Comparison of ENCODE assay signal across 8 cellular contexts in genomic region chr2:289362-290089, GRCh38. TPM values are rescaled to one million over a fixed set of nuclear protein-coding genes. Genes with fewer than 3 reads are reported as not detected.
DNase-seq lines count a peak whose midpoint lies in the region; ATAC-seq, FAIRE-seq and TF ChIP-seq lines count a peak whose summit lies in the region.

No MANE protein-coding gene starts in this region.

- POLR2A ChIA-PET in AG04449 (lab: Yijun Ruan, JAX): no interaction called here

- peaks cover 27% of the 10 kb centered on the region for H3K4me1 Mint-ChIP-seq in HFFc6 (ENCODE audit: low read depth)
- H3K4me1 Mint-ChIP-seq in stimulated activated naive CD8-positive, alpha-beta T cell treated with anti-CD3 and anti-CD28 coated beads, Interleukin-15, amount 100 ng/mL, for 72 hours: peaks cover 9% of the 10 kb centered on the region

- no peaks in the 10 kb centered on the region for H3K9me3 ChIP-seq in body of pancreas
- H3K9me3 ChIP-seq in keratinocyte (ENCODE audit: control insufficient read depth, low read depth, low read length): no peaks in the 10 kb centered on the region

- H3K27me3 ChIP-seq in body of pancreas (no peaks in the 10 kb centered on the region), keratinocyte (ENCODE audit: control insufficient read depth, extremely low read depth, insufficient read depth, low read length) (peaks cover 22% of the 10 kb centered on the region)

- no peak for TF ChIP-seq CTCF in AG04449 (IDR thresholded peaks at IDR 0.05; ENCODE audit: insufficient read depth, low read length, missing control alignments)
- no peak for TF ChIP-seq CTCF in HFFc6 (IDR thresholded peaks at IDR 0.05)
- TF ChIP-seq CTCF in body of pancreas (IDR thresholded peaks at IDR 0.05): no peak
- no peak for TF ChIP-seq CTCF in keratinocyte (optimal IDR thresholded peaks at IDR 0.05 in 1 of 3, IDR thresholded peaks at IDR 0.05 in 1 of 3, conservative IDR thresholded peaks at IDR 0.05 in 1 of 3; ENCODE audit: extremely low read depth in 1 of 3, insufficient read depth in 2 of 3, low read length in 3 of 3)

- H3K27ac ChIP-seq in body of pancreas (peak overlapping the region; percentile 72 to 92 (median 90)), keratinocyte (ENCODE audit: control insufficient read depth, insufficient read depth, low read length) (no peak overlapping the region)

- dilution Hi-C loops in keratinocyte (cut with MboI; ENCODE audit: extremely low pct_ligation_motif_present, low sequenced_read_pairs): no loop called here

- H3K36me3 Mint-ChIP-seq in HFFc6 (ENCODE audit: low read depth): no peaks in the 10 kb centered on the region

- H3K4me3 ChIP-seq in AG04449 (ENCODE audit: low read depth, low read length): peak overlapping the region; percentile 54
- H3K4me3 ChIP-seq in body of pancreas: peak overlapping the region; percentile 11 to 46
- H3K4me3 ChIP-seq in keratinocyte (ENCODE audit: control insufficient read depth in 2 of 3, extremely low read depth in 1 of 3, insufficient read depth in 2 of 3, low read depth in 1 of 3, low read length in 3 of 3): peak overlapping the region; percentile 53 to 74 (median 72)

- TF ChIP-seq POLR2A in body of pancreas (IDR thresholded peaks at IDR 0.05): peak in 2 of 3 donors; percentile 52 to 62

- intact Hi-C loops in body of pancreas (cut with DNase I): loop anchor here (5.0 kb wide), 1 partner anchor 117 kb away; no protein-coding TSS in a partner anchor

- WGBS in body of pancreas, 2 donors: 1% methylated on average over 32 to 60 of the region's 60 CpGs

- peak overlapping the region; percentile 77 for H2AFZ ChIP-seq in keratinocyte (ENCODE audit: control insufficient read depth, low read length)

- CTCF ChIA-PET in AG04449 (lab: Yijun Ruan, JAX): interaction anchor here (0.8 to 9.3 kb wide), 25 partner anchors 8 to 1256 kb away, joined by 3 to 99 read pairs (median 4); no protein-coding TSS in a partner anchor

- H3K79me2 ChIP-seq in keratinocyte (ENCODE audit: control insufficient read depth, insufficient read depth, low read length): no peaks in the 10 kb centered on the region

- ATAC-seq in body of pancreas (peak; percentile 47), HG03460 (IDR thresholded peaks at IDR 0.05; ENCODE audit: unreplicated experiment) (no peak)
- ATAC-seq in stimulated activated naive CD8-positive, alpha-beta T cell treated with anti-CD3 and anti-CD28 coated beads, Interleukin-15, amount 100 ng/mL, for 72 hours: peak; percentile 19

- H3K4me2 ChIP-seq in keratinocyte (ENCODE audit: control insufficient read depth, extremely low read depth, insufficient read depth, low read depth, low read length): peak overlapping the region; percentile 94

- H3K9me1 ChIP-seq in keratinocyte (ENCODE audit: control insufficient read depth, extremely low read depth, insufficient read depth, low read length): no peaks in the 10 kb centered on the region

- H3K36me3 ChIP-seq in body of pancreas (replicated peaks in 1 of 2; ENCODE audit: insufficient read depth in 1 of 2, low read depth in 2 of 2) (no peaks in the 10 kb centered on the region), keratinocyte (ENCODE audit: control insufficient read depth in 2 of 2, extremely low read depth in 1 of 2, insufficient read depth in 2 of 2, low read length in 2 of 2) (no peaks in the 10 kb centered on the region)

- H3K9me3 Mint-ChIP-seq in HFFc6: no peaks in the 10 kb centered on the region
- H3K9me3 Mint-ChIP-seq in stimulated activated naive CD8-positive, alpha-beta T cell treated with anti-CD3 and anti-CD28 coated beads, Interleukin-15, amount 100 ng/mL, for 72 hours: no peaks in the 10 kb centered on the region

- H3K27ac Mint-ChIP-seq in HFFc6: no peak overlapping the region
- H3K27ac Mint-ChIP-seq in stimulated activated naive CD8-positive, alpha-beta T cell treated with anti-CD3 and anti-CD28 coated beads, Interleukin-15, amount 100 ng/mL, for 72 hours: no peak overlapping the region

- DNase-seq in AG04449 (ENCODE audit: low read depth, low spot score): no peak
- no peak for DNase-seq in HFFc6
- peak; percentile 69 to 71 (median 70) for DNase-seq in body of pancreas
- DNase-seq in keratinocyte (ENCODE audit: low read depth, low spot score): no peak
- peak in 1 of 2 donors; percentile 7 for DNase-seq in stimulated activated naive CD8-positive, alpha-beta T cell treated with anti-CD3 and anti-CD28 coated beads, Interleukin-15, amount 100 ng/mL, for 72 hours
- no peak for DNase-seq in stimulated activated CD4-positive, alpha-beta T cell treated with anti-CD3 and anti-CD28 coated beads, Interleukin-2, amount 100 ng/mL, for 24 hours
- no peak for DNase-seq in stimulated activated CD4-positive, alpha-beta T cell treated with anti-CD3 and anti-CD28 coated beads, Interleukin-2, amount 100 ng/mL, for 48 hours

- peaks cover 10% of the 10 kb centered on the region for H3K27me3 Mint-ChIP-seq in HFFc6 (ENCODE audit: insufficient read depth)
- peaks cover 40% of the 10 kb centered on the region for H3K27me3 Mint-ChIP-seq in stimulated activated naive CD8-positive, alpha-beta T cell treated with anti-CD3 and anti-CD28 coated beads, Interleukin-15, amount 100 ng/mL, for 72 hours

- H3K4me1 ChIP-seq in body of pancreas: peaks cover 23% of the 10 kb centered on the region
- H3K4me1 ChIP-seq in keratinocyte (ENCODE audit: control insufficient read depth, extremely low read depth, insufficient read depth, low read length): peaks cover 5% of the 10 kb centered on the region

- H3K4me3 Mint-ChIP-seq in HFFc6: peak overlapping the region; percentile 88
- H3K4me3 Mint-ChIP-seq in stimulated activated naive CD8-positive, alpha-beta T cell treated with anti-CD3 and anti-CD28 coated beads, Interleukin-15, amount 100 ng/mL, for 72 hours: peak overlapping the region; percentile 69

- peak overlapping the region; percentile 37 for H3K9ac ChIP-seq in keratinocyte (ENCODE audit: control insufficient read depth, extremely low read depth, insufficient read depth, low read length)

- H4K20me1 ChIP-seq in keratinocyte (ENCODE audit: control insufficient read depth, extremely low read depth, insufficient read depth, low read length): no peaks in the 10 kb centered on the region

- FAIRE-seq in keratinocyte (lab: Jason Lieb, UNC): no peak

RNA-seq across cellular contexts. Expression of gene ALKAL2, which starts 1.6 kb away (rescaled TPM):
- not detected for total RNA-seq in HFFc6 (2021; fragmentation: NEBNext Ultra II Directional; extraction: Animal tissue kit (Norgen Biotek cat#: 25700))
- total RNA-seq in body of pancreas: 100 to 1,000 TPM in 1 of 2 donors, 10 to 100 TPM in 1; 56.6 to 104 TPM
- polyA plus RNA-seq in keratinocyte: not detected in 3 replicates
- polyA plus RNA-seq in keratinocyte (2011; ENCODE audit: low read depth): not detected
- polyA plus RNA-seq in keratinocyte (2011; cell fraction: cytosol; rRNA removed): not detected in 2 replicates
- not detected in 2 replicates for polyA plus RNA-seq in keratinocyte (2011; cell fraction: nucleus; rRNA removed)
- polyA plus RNA-seq in keratinocyte (2012; ENCODE audit: low replicate concordance): not detected in 2 replicates
- polyA minus RNA-seq in keratinocyte: not detected in 3 replicates
- polyA minus RNA-seq in keratinocyte (2011; cell fraction: cytosol; rRNA and poly(A)+ RNA removed): not detected
- not detected in 2 replicates for polyA minus RNA-seq in keratinocyte (2011; cell fraction: nucleus; rRNA and poly(A)+ RNA removed)

RNA-seq across cellular contexts. Expression of gene ACP1, which starts 24.8 kb away (rescaled TPM):
- 10 to 100 TPM; 83.4 to 95.3 (median 89.2) TPM for total RNA-seq in HFFc6 (2021; fragmentation: NEBNext Ultra II Directional; extraction: Animal tissue kit (Norgen Biotek cat#: 25700))
- 10 to 100 TPM; 62.0 to 74.2 TPM for total RNA-seq in body of pancreas
- 100.0 to 123 TPM (median 104 TPM) in 3 replicates for polyA plus RNA-seq in keratinocyte
- 205 TPM for polyA plus RNA-seq in keratinocyte (2011; ENCODE audit: low read depth)
- 102 and 123 TPM in 2 replicates for polyA plus RNA-seq in keratinocyte (2011; cell fraction: cytosol; rRNA removed)
- polyA plus RNA-seq in keratinocyte (2011; cell fraction: nucleus; rRNA removed): 60.6 and 75.4 TPM in 2 replicates
- polyA plus RNA-seq in keratinocyte (2012; ENCODE audit: low replicate concordance): 81.9 and 95.8 TPM in 2 replicates
- 43.2 to 60.9 TPM (median 48.4 TPM) in 3 replicates for polyA minus RNA-seq in keratinocyte
- polyA minus RNA-seq in keratinocyte (2011; cell fraction: cytosol; rRNA and poly(A)+ RNA removed): 52.4 TPM
- 16.4 and 23.8 TPM in 2 replicates for polyA minus RNA-seq in keratinocyte (2011; cell fraction: nucleus; rRNA and poly(A)+ RNA removed)

RNA-seq across cellular contexts. Expression of gene SH3YL1, which starts 25.7 kb away (rescaled TPM):
- 10 to 100 TPM in 4 of 6 experiments, 1 to 10 TPM in 2; 9.9 to 14.2 (median 12.7) TPM for total RNA-seq in HFFc6 (2021; fragmentation: NEBNext Ultra II Directional; extraction: Animal tissue kit (Norgen Biotek cat#: 25700))
- 100 to 1,000 TPM; 159 to 162 TPM for total RNA-seq in body of pancreas
- 24.9 to 41.8 TPM (median 37.2 TPM) in 3 replicates for polyA plus RNA-seq in keratinocyte
- polyA plus RNA-seq in keratinocyte (2011; ENCODE audit: low read depth): 95.3 TPM
- polyA plus RNA-seq in keratinocyte (2011; cell fraction: cytosol; rRNA removed): 41.2 and 43.2 TPM in 2 replicates
- polyA plus RNA-seq in keratinocyte (2011; cell fraction: nucleus; rRNA removed): 41.6 and 44.2 TPM in 2 replicates
- 29.6 and 59.2 TPM in 2 replicates for polyA plus RNA-seq in keratinocyte (2012; ENCODE audit: low replicate concordance)
- 4.6 to 24.7 TPM (median 9.6 TPM) in 3 replicates for polyA minus RNA-seq in keratinocyte
- polyA minus RNA-seq in keratinocyte (2011; cell fraction: cytosol; rRNA and poly(A)+ RNA removed): 20.7 TPM
- polyA minus RNA-seq in keratinocyte (2011; cell fraction: nucleus; rRNA and poly(A)+ RNA removed): 12.3 and 26.5 TPM in 2 replicates

Comparison
In these comparisons a context has a peak if more than half of its experiments do, and no peak if none do; other contexts are left out.
1. DNase-seq: peak in body of pancreas (4 of 4); none in AG04449 (single experiment), HFFc6 (single experiment), keratinocyte (single experiment), stimulated activated CD4-positive, alpha-beta T cell treated with anti-CD3 and anti-CD28 coated beads, Interleukin-2, amount 100 ng/mL, for 24 hours (0 of 2) and stimulated activated CD4-positive, alpha-beta T cell treated with anti-CD3 and anti-CD28 coated beads, Interleukin-2, amount 100 ng/mL, for 48 hours (0 of 2).
2. RNA of gene ALKAL2, which starts 1.6 kb away (total RNA-seq): 56.6 to 104 TPM in body of pancreas; not detected in HFFc6; every median in the first group is over 10 times any median in the second.
3. RNA of gene SH3YL1, which starts 25.7 kb away (total RNA-seq): 159 to 162 TPM in body of pancreas; 9.9 to 14.2 TPM in HFFc6; every median in the first group is over 10 times any median in the second.
4. Peak in every context shown above with its lines, with median percentiles within 50 percentile points of each other: H3K4me3 ChIP-seq.